ENCODE assay signal across 8 cellular contexts in the genomic region with DNA sequence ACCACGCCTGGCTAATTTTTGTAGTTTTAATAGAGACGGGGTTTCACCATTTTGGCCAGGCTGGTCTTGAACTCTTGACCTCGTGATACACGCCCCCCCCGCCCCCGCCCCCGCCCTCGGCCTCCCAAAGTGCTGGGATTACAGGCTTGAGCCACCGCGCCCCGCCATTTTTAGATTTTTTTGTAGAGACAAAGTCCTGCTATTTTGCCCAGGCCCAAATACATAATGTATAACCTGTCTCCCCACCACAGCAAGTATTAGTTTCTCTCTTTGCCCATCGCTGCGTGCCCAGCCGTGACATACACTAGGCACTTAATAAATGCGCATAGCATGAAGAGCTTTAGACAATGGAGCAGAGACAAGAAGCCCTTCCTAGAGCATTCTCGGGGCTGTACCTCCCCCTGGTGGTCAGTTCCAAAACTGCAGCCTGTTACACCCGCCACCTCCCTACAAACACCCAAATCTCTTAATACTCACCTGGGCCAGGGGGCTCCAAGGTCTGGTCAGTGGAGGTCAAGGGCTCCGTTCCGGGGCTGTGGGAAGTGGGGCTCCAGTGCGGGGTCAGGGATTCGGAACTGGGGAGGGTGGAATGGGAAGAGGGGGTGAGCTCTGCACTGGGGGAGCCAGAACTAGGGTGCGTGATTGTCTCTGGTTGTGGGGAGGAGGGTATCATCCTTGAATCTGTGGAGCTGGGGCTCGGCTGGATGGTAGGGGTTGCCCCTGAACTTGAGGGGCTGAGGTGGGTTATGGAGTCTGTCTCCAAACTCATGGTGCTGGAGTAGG. TPM values are rescaled to one million over a fixed set of nuclear protein-coding genes. Genes with fewer than 3 reads are reported as not detected.
DNase-seq lines count a peak whose midpoint lies in the region; ATAC-seq and TF ChIP-seq lines count a peak whose summit lies in the region.

No MANE protein-coding gene starts in this region.

- peak; percentile 90 for ATAC-seq in naive thymus-derived CD4-positive, alpha-beta T cell
- ATAC-seq in stimulated activated memory B cell treated with anti-CD40 and anti-IgM and Interleukin-4, amounts not matched to agents 10 μg/mL and 1 μg/mL and 100 μg/mL, for 72 hours: peak; percentile 76
- ATAC-seq in GM21619 (IDR thresholded peaks at IDR 0.05; ENCODE audit: unreplicated experiment): no peak

- CTCF ChIA-PET in naive thymus-derived CD4-positive, alpha-beta T cell (lab: Charles Lee): interaction anchor here (0.5 to 7.4 kb wide), 25 partner anchors 9 to 747 kb away, joined by 3 to 95 read pairs (median 4); a partner anchor contains a TSS

- H3K4me3 ChIP-seq in HL-60 (replicated peaks; ENCODE audit: insufficient read depth, low read length): no peak overlapping the region
- no peak overlapping the region for H3K4me3 ChIP-seq in naive thymus-derived CD4-positive, alpha-beta T cell (ENCODE audit: low read length)

- no peaks in the 10 kb centered on the region for H3K9me3 ChIP-seq in naive thymus-derived CD4-positive, alpha-beta T cell (ENCODE audit: control insufficient read depth in 2 of 3, low read length in 3 of 3)

- no peak overlapping the region for H3K27ac ChIP-seq in HL-60 (replicated peaks)
- H3K27ac ChIP-seq in naive thymus-derived CD4-positive, alpha-beta T cell (ENCODE audit: low read depth, low read length): no peak overlapping the region

- peaks cover 0 to 7% (median 5%) of the 10 kb centered on the region in 7 donors for H3K4me1 Mint-ChIP-seq in naive thymus-derived CD4-positive, alpha-beta T cell
- H3K4me1 Mint-ChIP-seq in stimulated activated memory B cell treated with anti-CD40 and anti-IgM and Interleukin-4, amounts not matched to agents 10 μg/mL and 1 μg/mL and 100 μg/mL, for 72 hours: peaks cover 41% of the 10 kb centered on the region

- POLR2A ChIA-PET in naive thymus-derived CD4-positive, alpha-beta T cell (lab: Charles Lee): interaction anchor here (1.0 to 1.8 kb wide), 4 partner anchors 17 to 392 kb away, joined by 3 to 6 read pairs (median 4); a partner anchor contains a TSS

- peak; percentile 90 for DNase-seq in CD1c-positive myeloid dendritic cell (ENCODE audit: extremely low spot score)
- DNase-seq in HL-60 (ENCODE audit: low read depth in 1 of 2, low spot score in 1 of 2): peak; percentile 52 to 71
- peak; percentile 10 for DNase-seq in NOMO-1 treated with dmso at 0.1 percent for 144 hours (lab: John Stamatoyannopoulos, UW; ENCODE audit: unreplicated experiment)
- peak; percentile 59 for DNase-seq in activated CD8-positive, alpha-beta memory T cell treated with anti-CD3 and anti-CD28 coated beads, Interleukin-2, amount 50 U/mL, for 24 hours (ENCODE audit: extremely low read depth)
- DNase-seq in erythroblast (lab: John Stamatoyannopoulos, UW): peak; percentile 68 to 87
- peak; percentile 65 to 87 (median 77) for DNase-seq in naive thymus-derived CD4-positive, alpha-beta T cell

- no peaks in the 10 kb centered on the region for H3K36me3 Mint-ChIP-seq in naive thymus-derived CD4-positive, alpha-beta T cell
- no peaks in the 10 kb centered on the region for H3K36me3 Mint-ChIP-seq in stimulated activated memory B cell treated with anti-CD40 and anti-IgM and Interleukin-4, amounts not matched to agents 10 μg/mL and 1 μg/mL and 100 μg/mL, for 72 hours

- no peaks in the 10 kb centered on the region for H3K27me3 ChIP-seq in HL-60 (ENCODE audit: insufficient read depth, poor library complexity, severe bottlenecking)
- no peaks in the 10 kb centered on the region for H3K27me3 ChIP-seq in naive thymus-derived CD4-positive, alpha-beta T cell (ENCODE audit: control insufficient read depth in 2 of 2, insufficient read depth in 2 of 2, low read length in 2 of 2)

- no peaks in the 10 kb centered on the region for H3K9me3 Mint-ChIP-seq in naive thymus-derived CD4-positive, alpha-beta T cell
- H3K9me3 Mint-ChIP-seq in stimulated activated memory B cell treated with anti-CD40 and anti-IgM and Interleukin-4, amounts not matched to agents 10 μg/mL and 1 μg/mL and 100 μg/mL, for 72 hours: no peaks in the 10 kb centered on the region

- peak overlapping the region in 2 of 9 donors; percentile 2 to 62 for H3K27ac Mint-ChIP-seq in naive thymus-derived CD4-positive, alpha-beta T cell
- H3K27ac Mint-ChIP-seq in stimulated activated memory B cell treated with anti-CD40 and anti-IgM and Interleukin-4, amounts not matched to agents 10 μg/mL and 1 μg/mL and 100 μg/mL, for 72 hours: peak overlapping the region; percentile 7

- no peak for TF ChIP-seq POLR2A in erythroblast (IDR thresholded peaks at IDR 0.05; ENCODE audit: low read length)

- no peaks in the 10 kb centered on the region for H3K4me1 ChIP-seq in naive thymus-derived CD4-positive, alpha-beta T cell (ENCODE audit: control insufficient read depth in 2 of 2, insufficient read depth in 2 of 2, low read length in 2 of 2)

- H3K36me3 ChIP-seq in naive thymus-derived CD4-positive, alpha-beta T cell (ENCODE audit: control insufficient read depth in 2 of 3, insufficient read depth in 3 of 3, low read length in 3 of 3): no peaks in the 10 kb centered on the region

- intact Hi-C loops in naive thymus-derived CD4-positive, alpha-beta T cell (cut with micrococcal nuclease): loop anchor here (1.0 to 2.0 kb wide), 10 partner anchors 43 to 313 kb away; a partner anchor contains a TSS

- TF ChIP-seq CTCF in HL-60 (IDR thresholded peaks at IDR 0.05; ENCODE audit: insufficient read depth, low read length): peak; percentile 91

- peaks cover 22 to 36% (median 34%) of the 10 kb centered on the region in 5 donors for H3K27me3 Mint-ChIP-seq in naive thymus-derived CD4-positive, alpha-beta T cell
- peaks cover 28% of the 10 kb centered on the region for H3K27me3 Mint-ChIP-seq in stimulated activated memory B cell treated with anti-CD40 and anti-IgM and Interleukin-4, amounts not matched to agents 10 μg/mL and 1 μg/mL and 100 μg/mL, for 72 hours

- no peak overlapping the region for H3K4me3 Mint-ChIP-seq in naive thymus-derived CD4-positive, alpha-beta T cell
- H3K4me3 Mint-ChIP-seq in stimulated activated memory B cell treated with anti-CD40 and anti-IgM and Interleukin-4, amounts not matched to agents 10 μg/mL and 1 μg/mL and 100 μg/mL, for 72 hours: no peak overlapping the region

RNA-seq across cellular contexts. Expression of a gene that starts 22.5 kb away (rescaled TPM):
- total RNA-seq in naive thymus-derived CD4-positive, alpha-beta T cell: 10 to 100 TPM in 2 of 5 experiments, 1 to 10 TPM in 3; 4.7 to 28.3 (median 9.1) TPM
- polyA plus RNA-seq in naive thymus-derived CD4-positive, alpha-beta T cell: under 1 TPM; 0.19 to 0.24 TPM

RNA-seq across cellular contexts. Expression of a gene that starts 25.5 kb away (rescaled TPM):
- total RNA-seq in naive thymus-derived CD4-positive, alpha-beta T cell: not detected
- polyA plus RNA-seq in naive thymus-derived CD4-positive, alpha-beta T cell: not detected

RNA-seq across cellular contexts. Expression of a gene that starts 29.6 kb away (rescaled TPM):
- total RNA-seq in naive thymus-derived CD4-positive, alpha-beta T cell: 1,000 to 10,000 TPM in 2 of 5 experiments, 100 to 1,000 TPM in 3; 196 to 1,360 (median 279) TPM
- 10 to 100 TPM; 29.0 to 67.3 TPM for polyA plus RNA-seq in naive thymus-derived CD4-positive, alpha-beta T cell

RNA-seq across cellular contexts. Expression of a gene that starts 47.9 kb away (rescaled TPM):
- total RNA-seq in naive thymus-derived CD4-positive, alpha-beta T cell: 10 to 100 TPM in 2 of 5 experiments, 1 to 10 TPM in 3; 5.7 to 16.7 (median 8.8) TPM
- 1 to 10 TPM; 1.9 to 3.3 TPM for polyA plus RNA-seq in naive thymus-derived CD4-positive, alpha-beta T cell

RNA-seq across cellular contexts. Expression of a gene that starts 58.8 kb away (rescaled TPM):
- 1 to 10 TPM; 4.8 to 9.4 (median 6.7) TPM for total RNA-seq in naive thymus-derived CD4-positive, alpha-beta T cell
- 10 to 100 TPM in 1 of 2 donors, 1 to 10 TPM in 1; 7.0 to 15.5 TPM for polyA plus RNA-seq in naive thymus-derived CD4-positive, alpha-beta T cell

Comparison
In these comparisons a context has a peak if more than half of its experiments do, and no peak if none do; other contexts are left out.
1. DNase-seq: peak in every context shown above with its lines; median percentile 90 in CD1c-positive myeloid dendritic cell; 78 in erythroblast; 77 in naive thymus-derived CD4-positive, alpha-beta T cell; 62 in HL-60; 59 in activated CD8-positive, alpha-beta memory T cell treated with anti-CD3 and anti-CD28 coated beads, Interleukin-2, amount 50 U/mL, for 24 hours; 10 in NOMO-1 treated with dmso at 0.1 percent for 144 hours.